Comparison of ENCODE assay signal across 2 cellular contexts in the genomic region with DNA sequence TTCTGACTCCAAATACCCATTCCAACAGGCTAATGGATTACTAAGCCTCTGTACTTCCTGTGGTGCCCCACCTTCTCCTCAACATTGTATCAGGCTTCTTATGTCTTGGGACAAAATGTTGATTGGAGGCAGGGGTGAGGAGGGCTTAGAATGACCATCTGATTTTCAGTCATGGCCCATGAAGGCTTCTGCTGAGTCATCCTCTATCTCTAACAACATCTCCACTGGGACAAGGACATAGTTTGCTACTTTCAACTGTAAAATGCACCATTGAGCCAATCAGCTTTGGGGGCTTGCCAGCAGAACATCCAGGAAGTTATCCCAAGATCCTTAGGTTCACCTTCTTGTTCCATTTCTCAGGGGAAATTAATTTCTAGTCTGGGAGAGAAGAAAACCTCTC.
TF ChIP-seq lines count a peak whose summit lies in the region.

No MANE protein-coding gene starts in this region.

TF ChIP-seq in IMR-90, 13 proteins besides CTCF, POLR2A, EP300 and RAD21:
- TF ChIP-seq NFE2L2 (IDR thresholded peaks at IDR 0.05; ENCODE audit: low read depth, low read length) (peak; percentile 88), FOS (IDR thresholded peaks at IDR 0.05; ENCODE audit: low read depth, low read length) (no peak), MAZ (IDR thresholded peaks at IDR 0.05; ENCODE audit: borderline replicate concordance, low read depth, low read length) (no peak), MAFK (IDR thresholded peaks at IDR 0.05; ENCODE audit: low read depth, low read length) (no peak), RCOR1 (IDR thresholded peaks at IDR 0.05; ENCODE audit: insufficient replicate concordance, low read length) (no peak), MXI1 (IDR thresholded peaks at IDR 0.05; ENCODE audit: borderline replicate concordance, low read depth, low read length) (no peak)

TF ChIP-seq in H1, 55 proteins besides CTCF, POLR2A, EP300 and RAD21:
- TF ChIP-seq EZH2 (IDR thresholded peaks at IDR 0.05; ENCODE audit: low read depth, low read length, severe bottlenecking) = no peak
- no peak for TF ChIP-seq EGR1 (IDR thresholded peaks at IDR 0.05; ENCODE audit: borderline replicate concordance, low read depth, low read length)
- TF ChIP-seq CREB1 (IDR thresholded peaks at IDR 0.05) = no peak
- TF ChIP-seq SP4 (IDR thresholded peaks at IDR 0.05; ENCODE audit: low read length) = no peak
- TF ChIP-seq, protein P1, sequence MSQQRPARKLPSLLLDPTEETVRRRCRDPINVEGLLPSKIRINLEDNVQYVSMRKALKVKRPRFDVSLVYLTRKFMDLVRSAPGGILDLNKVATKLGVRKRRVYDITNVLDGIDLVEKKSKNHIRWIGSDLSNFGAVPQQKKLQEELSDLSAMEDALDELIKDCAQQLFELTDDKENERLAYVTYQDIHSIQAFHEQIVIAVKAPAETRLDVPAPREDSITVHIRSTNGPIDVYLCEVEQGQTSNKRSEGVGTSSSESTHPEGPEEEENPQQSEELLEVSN (IDR thresholded peaks at IDR 0.05) = no peak
- no peak for TF ChIP-seq POU5F1 (IDR thresholded peaks at IDR 0.05; ENCODE audit: low read depth, low read length)
- TF ChIP-seq CEBPB (IDR thresholded peaks at IDR 0.05; ENCODE audit: low read depth, low read length) = no peak
- no peak for TF ChIP-seq JUN (IDR thresholded peaks at IDR 0.05; ENCODE audit: low read depth, low read length)
- TF ChIP-seq SIRT6 (IDR thresholded peaks at IDR 0.05; ENCODE audit: low read length) = no peak
